ENCODE assay signal across 33 cellular contexts in the genomic region with DNA sequence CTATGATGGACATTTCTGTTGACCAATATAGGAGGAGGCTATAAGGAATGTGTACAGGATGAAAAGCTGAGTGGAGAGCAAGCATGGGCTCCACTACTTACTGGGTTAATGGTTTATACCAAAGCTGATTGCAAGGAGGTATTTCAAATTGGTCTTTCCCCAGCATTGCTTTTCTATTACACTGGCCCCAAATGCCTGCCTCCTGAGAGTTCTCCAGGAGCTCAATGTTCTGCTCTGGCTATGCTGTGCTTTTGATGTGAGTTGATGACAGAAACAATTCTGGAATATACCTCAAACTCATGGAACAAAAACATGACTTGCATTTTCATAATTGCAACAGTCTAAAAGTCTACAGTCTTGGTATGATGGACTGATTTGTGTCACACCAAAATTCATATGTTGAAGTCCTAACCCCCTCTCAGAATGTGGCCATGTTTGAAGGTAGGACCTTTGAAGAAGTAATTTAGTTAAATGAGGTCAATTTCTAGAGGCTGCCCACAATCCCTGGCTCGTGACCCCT.
"Had no signal": no experiment of that assay in that cellular context is flagged by ENCODE, and none has a peak within 500 bp of the region (broad histone marks: within the 10 kb centered on the region; RNA-seq: fewer than 3 reads in every experiment).

No MANE protein-coding gene starts in this region.

- H3K4me1 Mint-ChIP-seq: activated CD4-positive, alpha-beta T cell treated with anti-CD3 and anti-CD28 coated beads for 36 hours; activated CD4-positive, alpha-beta T cell treated with anti-CD3 and anti-CD28 coated beads, Interleukin-2, amount 10 ng/mL, durations not matched to agents 24 days and 14 days; activated CD8-positive, alpha-beta memory T cell treated with anti-CD3 and anti-CD28 coated beads, Interleukin-2, amount 10 ng/mL, durations not matched to agents 7 days and 5 days; activated naive CD4-positive, alpha-beta T cell treated with anti-CD3 and anti-CD28 coated beads, Interleukin-2, amount 50 U/mL, for 24 hours; activated naive CD8-positive, alpha-beta T cell treated with anti-CD3 and anti-CD28 coated beads for 36 hours; activated naive CD8-positive, alpha-beta T cell treated with anti-CD3 and anti-CD28 coated beads, Interleukin-2, amount 50 U/mL, for 24 hours; central memory CD8-positive, alpha-beta T cell had no signal

- H3K36me3 ChIP-seq: ascending aorta, breast epithelium, cardiac muscle cell, colonic mucosa, esophagus squamous epithelium had no signal

- H3K27ac Mint-ChIP-seq: activated CD4-positive, alpha-beta memory T cell treated with anti-CD3 and anti-CD28 coated beads for 36 hours; activated CD4-positive, alpha-beta T cell treated with anti-CD3 and anti-CD28 coated beads for 36 hours; activated CD4-positive, alpha-beta T cell treated with anti-CD3 and anti-CD28 coated beads, Interleukin-2, amount 10 ng/mL, durations not matched to agents 24 days and 14 days; activated CD8-positive, alpha-beta memory T cell treated with anti-CD3 and anti-CD28 coated beads, Interleukin-2, amount 10 ng/mL, durations not matched to agents 7 days and 5 days; activated CD8-positive, alpha-beta T cell treated with anti-CD3 and anti-CD28 coated beads, Interleukin-2, amount 10 ng/mL, durations not matched to agents 7 days and 5 days; activated naive CD4-positive, alpha-beta T cell treated with anti-CD3 and anti-CD28 coated beads for 36 hours; activated naive CD4-positive, alpha-beta T cell treated with anti-CD3 and anti-CD28 coated beads, Interleukin-2, amount 50 U/mL, for 24 hours; activated naive CD8-positive, alpha-beta T cell treated with anti-CD3 and anti-CD28 coated beads for 36 hours; activated naive CD8-positive, alpha-beta T cell treated with anti-CD3 and anti-CD28 coated beads, Interleukin-2, amount 50 U/mL, for 24 hours; activated T-helper 1 cell treated with anti-CD3 and anti-CD28 coated beads, Interleukin-12 subunit alpha, Interleukin-12 subunit beta, Interleukin-2, Interleukin-4 antibody, amounts not matched to agents 30 ng/mL and 10 ng/mL and 1 ng/mL, durations not matched to agents 14 hours and 24 hours and 36 hours; activated T-helper 2 cell treated with anti-CD3 and anti-CD28 coated beads, Interferon-gamma antibody, Interleukin-2, Interleukin-4, amounts not matched to agents 10 μg/mL and 5 μg/mL and 100 μg/mL, durations not matched to agents 14 hours and 24 hours and 36 hours; brain had no signal

- H3K4me3 ChIP-seq: ascending aorta, breast epithelium, cardiac muscle cell, colonic mucosa, esophagus squamous epithelium, hepatocyte had no signal

- H3K27me3 ChIP-seq: ascending aorta, breast epithelium, cardiac muscle cell, colonic mucosa, esophagus squamous epithelium, hepatocyte had no signal

- H2AFZ ChIP-seq: hepatocyte had no signal

- H3K79me2 ChIP-seq: hepatocyte had no signal

- H3K27ac ChIP-seq: ascending aorta, breast epithelium, cardiac muscle cell, colonic mucosa, epithelial cell of prostate, esophagus squamous epithelium, hepatocyte had no signal

- H3K36me3 Mint-ChIP-seq: activated CD4-positive, alpha-beta memory T cell treated with anti-CD3 and anti-CD28 coated beads for 36 hours; activated CD8-positive, alpha-beta memory T cell treated with anti-CD3 and anti-CD28 coated beads, Interleukin-2, amount 10 ng/mL, durations not matched to agents 7 days and 5 days; activated naive CD4-positive, alpha-beta T cell treated with anti-CD3 and anti-CD28 coated beads, Interleukin-2, amount 50 U/mL, for 24 hours; activated naive CD8-positive, alpha-beta T cell treated with anti-CD3 and anti-CD28 coated beads for 36 hours; brain had no signal

- DNase-seq: activated CD4-positive, alpha-beta memory T cell treated with anti-CD3 and anti-CD28 coated beads for 36 hours; activated CD4-positive, alpha-beta T cell treated with anti-CD3 and anti-CD28 coated beads for 36 hours; activated CD4-positive, alpha-beta T cell treated with anti-CD3 and anti-CD28 coated beads, Interleukin-2, amount 10 ng/mL, durations not matched to agents 24 days and 14 days; activated CD4-positive, CD25-positive, alpha-beta regulatory T cell; activated CD4-positive, CD25-positive, alpha-beta regulatory T cell treated with anti-CD3 and anti-CD28 coated beads, Interleukin-2, amount 50 U/mL, for 72 hours; activated CD8-positive, alpha-beta memory T cell treated with anti-CD3 and anti-CD28 coated beads, Interleukin-2, amount 10 ng/mL, durations not matched to agents 7 days and 5 days; activated CD8-positive, alpha-beta memory T cell treated with anti-CD3 and anti-CD28 coated beads, Interleukin-2, amount 50 U/mL, for 4 hours; activated CD8-positive, alpha-beta T cell treated with anti-CD3 and anti-CD28 coated beads, Interleukin-2, amount 10 ng/mL, durations not matched to agents 7 days and 5 days; activated effector memory CD4-positive, alpha-beta T cell treated with anti-CD3 and anti-CD28 coated beads, Interleukin-2, amount 50 U/mL, for 16 hours; activated naive CD4-positive, alpha-beta T cell treated with anti-CD3 and anti-CD28 coated beads for 36 hours; activated naive CD8-positive, alpha-beta T cell treated with anti-CD3 and anti-CD28 coated beads for 36 hours; activated naive CD8-positive, alpha-beta T cell treated with anti-CD3 and anti-CD28 coated beads, Interleukin-2, amount 50 U/mL, for 24 hours; activated T-cell treated with anti-CD3 and anti-CD28 coated beads, Interleukin-2, amount 50 U/mL, for 1 hour; activated T-cell treated with anti-CD3 and anti-CD28 coated beads, Interleukin-2, amount 50 U/mL, for 48 hours; colonic mucosa; effector CD8-positive, alpha-beta T cell; esophagus squamous epithelium; foreskin fibroblast; head of caudate nucleus; T-helper 2 cell had no signal

- H3K4me1 ChIP-seq: ascending aorta, breast epithelium, colonic mucosa had no signal

- H3K4me3 Mint-ChIP-seq: activated CD4-positive, alpha-beta memory T cell treated with anti-CD3 and anti-CD28 coated beads for 36 hours; activated CD4-positive, alpha-beta T cell treated with anti-CD3 and anti-CD28 coated beads for 36 hours; activated CD4-positive, alpha-beta T cell treated with anti-CD3 and anti-CD28 coated beads, Interleukin-2, amount 10 ng/mL, durations not matched to agents 24 days and 14 days; activated CD8-positive, alpha-beta memory T cell treated with anti-CD3 and anti-CD28 coated beads, Interleukin-2, amount 10 ng/mL, durations not matched to agents 7 days and 5 days; activated CD8-positive, alpha-beta T cell treated with anti-CD3 and anti-CD28 coated beads, Interleukin-2, amount 10 ng/mL, durations not matched to agents 7 days and 5 days; activated naive CD4-positive, alpha-beta T cell treated with anti-CD3 and anti-CD28 coated beads for 36 hours; activated naive CD4-positive, alpha-beta T cell treated with anti-CD3 and anti-CD28 coated beads, Interleukin-2, amount 50 U/mL, for 24 hours; activated naive CD8-positive, alpha-beta T cell treated with anti-CD3 and anti-CD28 coated beads for 36 hours; activated naive CD8-positive, alpha-beta T cell treated with anti-CD3 and anti-CD28 coated beads, Interleukin-2, amount 50 U/mL, for 24 hours; activated T-helper 1 cell treated with anti-CD3 and anti-CD28 coated beads, Interleukin-12 subunit alpha, Interleukin-12 subunit beta, Interleukin-2, Interleukin-4 antibody, amounts not matched to agents 30 ng/mL and 10 ng/mL and 1 ng/mL, durations not matched to agents 14 hours and 24 hours and 36 hours; brain; central memory CD8-positive, alpha-beta T cell had no signal

- H3K4me2 ChIP-seq: hepatocyte had no signal

- H3K9me3 Mint-ChIP-seq: activated CD4-positive, alpha-beta memory T cell treated with anti-CD3 and anti-CD28 coated beads for 36 hours; activated CD4-positive, alpha-beta T cell treated with anti-CD3 and anti-CD28 coated beads, Interleukin-2, amount 10 ng/mL, durations not matched to agents 24 days and 14 days; activated naive CD4-positive, alpha-beta T cell treated with anti-CD3 and anti-CD28 coated beads for 36 hours; activated naive CD4-positive, alpha-beta T cell treated with anti-CD3 and anti-CD28 coated beads, Interleukin-2, amount 50 U/mL, for 24 hours; activated naive CD8-positive, alpha-beta T cell treated with anti-CD3 and anti-CD28 coated beads for 36 hours; activated naive CD8-positive, alpha-beta T cell treated with anti-CD3 and anti-CD28 coated beads, Interleukin-2, amount 50 U/mL, for 24 hours; activated T-helper 1 cell treated with anti-CD3 and anti-CD28 coated beads, Interleukin-12 subunit alpha, Interleukin-12 subunit beta, Interleukin-2, Interleukin-4 antibody, amounts not matched to agents 30 ng/mL and 10 ng/mL and 1 ng/mL, durations not matched to agents 14 hours and 24 hours and 36 hours; activated T-helper 2 cell treated with anti-CD3 and anti-CD28 coated beads, Interferon-gamma antibody, Interleukin-2, Interleukin-4, amounts not matched to agents 10 μg/mL and 5 μg/mL and 100 μg/mL, durations not matched to agents 14 hours and 24 hours and 36 hours; central memory CD8-positive, alpha-beta T cell had no signal

- H3K9me3 ChIP-seq: ascending aorta, breast epithelium, colonic mucosa, esophagus squamous epithelium had no signal

- ATAC-seq: activated CD4-positive, alpha-beta T cell treated with anti-CD3 and anti-CD28 coated beads for 36 hours; activated CD8-positive, alpha-beta memory T cell treated with anti-CD3 and anti-CD28 coated beads, Interleukin-2, amount 10 ng/mL, durations not matched to agents 7 days and 5 days; activated CD8-positive, alpha-beta T cell treated with anti-CD3 and anti-CD28 coated beads, Interleukin-2, amount 10 ng/mL, durations not matched to agents 7 days and 5 days; activated naive CD8-positive, alpha-beta T cell treated with anti-CD3 and anti-CD28 coated beads, Interleukin-2, amount 50 U/mL, for 24 hours had no signal

- FAIRE-seq: endometrium, endothelial cell of umbilical vein, frontal cortex had no signal
